ENCODE assay signal across 1 cellular context in the genomic region with DNA sequence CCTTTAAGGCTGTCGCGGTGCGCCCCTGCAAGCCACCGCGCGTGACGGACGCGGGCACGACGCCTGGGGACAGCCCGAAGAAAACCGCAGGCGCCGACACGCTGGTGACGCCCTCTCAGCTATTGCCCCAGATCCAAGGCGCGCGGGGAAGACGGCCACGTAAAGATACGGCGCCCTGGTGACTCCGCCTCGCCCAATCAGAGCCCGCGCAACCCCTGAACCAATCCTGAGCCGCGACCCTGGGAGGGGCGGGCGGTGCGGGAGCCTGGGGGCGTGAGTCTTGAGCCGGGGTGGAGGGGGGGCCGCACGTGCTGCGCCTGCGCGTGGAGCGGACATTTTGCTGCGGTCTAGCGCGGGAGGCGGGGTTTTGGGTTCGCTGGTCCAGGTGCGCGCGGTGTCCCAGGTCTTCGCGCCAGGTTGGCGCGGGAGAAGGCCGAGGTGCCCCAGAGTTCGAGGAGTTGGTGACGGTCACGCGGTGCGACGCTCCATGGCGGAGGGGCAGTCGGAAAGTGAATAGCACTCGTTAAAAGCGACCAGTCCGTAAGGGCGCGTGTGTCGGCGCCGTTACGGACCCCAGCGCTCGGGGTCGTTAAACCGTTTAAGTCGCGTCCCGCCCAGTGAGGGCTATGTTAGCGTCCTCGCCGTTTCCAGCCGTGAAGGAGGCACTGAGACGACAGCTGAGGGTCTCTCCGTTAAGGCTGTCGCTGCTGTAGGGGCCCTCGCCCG.
A peak's percentile ranks its signal among the peaks of the same experiment; 100 is the strongest.
TF ChIP-seq lines count a peak whose summit lies in the region.

No MANE protein-coding gene starts in this region.

TF ChIP-seq in HepG2, 621 proteins besides CTCF, POLR2A, EP300 and RAD21 (continued from another document and continues in another):
- TF ChIP-seq, protein P1, sequence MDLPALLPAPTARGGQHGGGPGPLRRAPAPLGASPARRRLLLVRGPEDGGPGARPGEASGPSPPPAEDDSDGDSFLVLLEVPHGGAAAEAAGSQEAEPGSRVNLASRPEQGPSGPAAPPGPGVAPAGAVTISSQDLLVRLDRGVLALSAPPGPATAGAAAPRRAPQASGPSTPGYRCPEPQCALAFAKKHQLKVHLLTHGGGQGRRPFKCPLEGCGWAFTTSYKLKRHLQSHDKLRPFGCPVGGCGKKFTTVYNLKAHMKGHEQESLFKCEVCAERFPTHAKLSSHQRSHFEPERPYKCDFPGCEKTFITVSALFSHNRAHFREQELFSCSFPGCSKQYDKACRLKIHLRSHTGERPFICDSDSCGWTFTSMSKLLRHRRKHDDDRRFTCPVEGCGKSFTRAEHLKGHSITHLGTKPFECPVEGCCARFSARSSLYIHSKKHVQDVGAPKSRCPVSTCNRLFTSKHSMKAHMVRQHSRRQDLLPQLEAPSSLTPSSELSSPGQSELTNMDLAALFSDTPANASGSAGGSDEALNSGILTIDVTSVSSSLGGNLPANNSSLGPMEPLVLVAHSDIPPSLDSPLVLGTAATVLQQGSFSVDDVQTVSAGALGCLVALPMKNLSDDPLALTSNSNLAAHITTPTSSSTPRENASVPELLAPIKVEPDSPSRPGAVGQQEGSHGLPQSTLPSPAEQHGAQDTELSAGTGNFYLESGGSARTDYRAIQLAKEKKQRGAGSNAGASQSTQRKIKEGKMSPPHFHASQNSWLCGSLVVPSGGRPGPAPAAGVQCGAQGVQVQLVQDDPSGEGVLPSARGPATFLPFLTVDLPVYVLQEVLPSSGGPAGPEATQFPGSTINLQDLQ (CRISPR knock-in tag; IDR thresholded peaks at IDR 0.05): 0 out of 2 replicates have a peak, but pooled peaks have one; percentile 43
- TF ChIP-seq HMG20B (CRISPR knock-in tag; conservative IDR thresholded peaks at IDR 0.05): no peak
- no peak for TF ChIP-seq ZNF383 (CRISPR knock-in tag; IDR thresholded peaks at IDR 0.05; ENCODE audit: borderline replicate concordance)
- TF ChIP-seq SAFB2 (CRISPR knock-in tag; IDR thresholded peaks at IDR 0.05; ENCODE audit: borderline replicate concordance, low read depth): no peak
- TF ChIP-seq SPEN (CRISPR knock-in tag; IDR thresholded peaks at IDR 0.05; ENCODE audit: low read depth): 0 out of 2 replicates have a peak, but pooled peaks have one; percentile 21
- TF ChIP-seq ZNF556 (CRISPR knock-in tag; IDR thresholded peaks at IDR 0.05; ENCODE audit: borderline replicate concordance): no peak
- peak; percentile 22; the same call in 1 of the 2 replicates for TF ChIP-seq RXRA (CRISPR knock-in tag; IDR thresholded peaks at IDR 0.05)
- TF ChIP-seq, protein P2, sequence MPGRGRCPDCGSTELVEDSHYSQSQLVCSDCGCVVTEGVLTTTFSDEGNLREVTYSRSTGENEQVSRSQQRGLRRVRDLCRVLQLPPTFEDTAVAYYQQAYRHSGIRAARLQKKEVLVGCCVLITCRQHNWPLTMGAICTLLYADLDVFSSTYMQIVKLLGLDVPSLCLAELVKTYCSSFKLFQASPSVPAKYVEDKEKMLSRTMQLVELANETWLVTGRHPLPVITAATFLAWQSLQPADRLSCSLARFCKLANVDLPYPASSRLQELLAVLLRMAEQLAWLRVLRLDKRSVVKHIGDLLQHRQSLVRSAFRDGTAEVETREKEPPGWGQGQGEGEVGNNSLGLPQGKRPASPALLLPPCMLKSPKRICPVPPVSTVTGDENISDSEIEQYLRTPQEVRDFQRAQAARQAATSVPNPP (CRISPR knock-in tag; IDR thresholded peaks at IDR 0.05): 0 out of 2 replicates have a peak, but pooled peaks have one; percentile 45
- TF ChIP-seq POLR2G (IDR thresholded peaks at IDR 0.05; ENCODE audit: low read depth, low read length): peak; percentile 52; the same call in 1 of the 2 replicates
- TF ChIP-seq ZNF891 (CRISPR knock-in tag; IDR thresholded peaks at IDR 0.05): no peak
- TF ChIP-seq, protein P3, sequence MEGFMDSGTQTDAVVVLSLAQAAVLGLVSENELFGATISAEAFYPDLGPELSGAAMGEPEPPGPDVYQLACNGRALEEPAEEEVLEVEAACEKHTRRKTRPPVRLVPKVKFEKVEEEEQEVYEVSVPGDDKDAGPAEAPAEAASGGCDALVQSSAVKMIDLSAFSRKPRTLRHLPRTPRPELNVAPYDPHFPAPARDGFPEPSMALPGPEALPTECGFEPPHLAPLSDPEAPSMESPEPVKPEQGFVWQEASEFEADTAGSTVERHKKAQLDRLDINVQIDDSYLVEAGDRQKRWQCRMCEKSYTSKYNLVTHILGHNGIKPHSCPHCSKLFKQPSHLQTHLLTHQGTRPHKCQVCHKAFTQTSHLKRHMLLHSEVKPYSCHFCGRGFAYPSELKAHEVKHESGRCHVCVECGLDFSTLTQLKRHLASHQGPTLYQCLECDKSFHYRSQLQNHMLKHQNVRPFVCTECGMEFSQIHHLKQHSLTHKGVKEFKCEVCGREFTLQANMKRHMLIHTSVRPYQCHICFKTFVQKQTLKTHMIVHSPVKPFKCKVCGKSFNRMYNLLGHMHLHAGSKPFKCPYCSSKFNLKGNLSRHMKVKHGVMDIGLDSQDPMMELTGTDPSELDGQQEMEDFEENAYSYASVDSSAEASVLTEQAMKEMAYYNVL (CRISPR knock-in tag; IDR thresholded peaks at IDR 0.05; ENCODE audit: borderline replicate concordance): 0 out of 2 replicates have a peak, but pooled peaks have one; percentile 33
- TF ChIP-seq TMF1 (CRISPR knock-in tag; IDR thresholded peaks at IDR 0.05; ENCODE audit: low read depth): 0 out of 2 replicates have a peak, but pooled peaks have one; percentile 35
- TF ChIP-seq AKAP8 (CRISPR knock-in tag; IDR thresholded peaks at IDR 0.05): no peak
- no peak for TF ChIP-seq SMAD3 (CRISPR knock-in tag; IDR thresholded peaks at IDR 0.05)
- no peak; the same call in 1 of the 2 replicates for TF ChIP-seq TAF1 (CRISPR knock-in tag; IDR thresholded peaks at IDR 0.05)
- no peak for TF ChIP-seq FOSL2 (CRISPR knock-in tag; IDR thresholded peaks at IDR 0.05)
- TF ChIP-seq ZNF749 (CRISPR knock-in tag; IDR thresholded peaks at IDR 0.05; ENCODE audit: borderline replicate concordance): no peak
- no peak for TF ChIP-seq SP1 (IDR thresholded peaks at IDR 0.05)
- TF ChIP-seq SP1 (CRISPR knock-in tag; IDR thresholded peaks at IDR 0.05): 0 out of 2 replicates have a peak, but pooled peaks have one; percentile 29
- TF ChIP-seq, protein P4, sequence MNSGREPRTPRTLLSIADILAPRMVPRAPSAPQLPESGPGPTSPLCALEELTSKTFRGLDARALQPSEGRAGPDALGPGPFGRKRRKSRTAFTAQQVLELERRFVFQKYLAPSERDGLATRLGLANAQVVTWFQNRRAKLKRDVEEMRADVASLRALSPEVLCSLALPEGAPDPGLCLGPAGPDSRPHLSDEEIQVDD (CRISPR knock-in tag; IDR thresholded peaks at IDR 0.05; ENCODE audit: borderline replicate concordance): 0 out of 2 replicates have a peak, but pooled peaks have one; percentile 50
- TF ChIP-seq YY1 (IDR thresholded peaks at IDR 0.05; ENCODE audit: insufficient read depth, insufficient replicate concordance, low read depth, low read length): peak; percentile 69
- no peak for TF ChIP-seq ZNF234 (CRISPR knock-in tag; conservative IDR thresholded peaks at IDR 0.05)
- TF ChIP-seq MTA1 (CRISPR knock-in tag; IDR thresholded peaks at IDR 0.05; ENCODE audit: borderline replicate concordance): 0 out of 2 replicates have a peak, but pooled peaks have one; percentile 19
- TF ChIP-seq, protein P5, sequence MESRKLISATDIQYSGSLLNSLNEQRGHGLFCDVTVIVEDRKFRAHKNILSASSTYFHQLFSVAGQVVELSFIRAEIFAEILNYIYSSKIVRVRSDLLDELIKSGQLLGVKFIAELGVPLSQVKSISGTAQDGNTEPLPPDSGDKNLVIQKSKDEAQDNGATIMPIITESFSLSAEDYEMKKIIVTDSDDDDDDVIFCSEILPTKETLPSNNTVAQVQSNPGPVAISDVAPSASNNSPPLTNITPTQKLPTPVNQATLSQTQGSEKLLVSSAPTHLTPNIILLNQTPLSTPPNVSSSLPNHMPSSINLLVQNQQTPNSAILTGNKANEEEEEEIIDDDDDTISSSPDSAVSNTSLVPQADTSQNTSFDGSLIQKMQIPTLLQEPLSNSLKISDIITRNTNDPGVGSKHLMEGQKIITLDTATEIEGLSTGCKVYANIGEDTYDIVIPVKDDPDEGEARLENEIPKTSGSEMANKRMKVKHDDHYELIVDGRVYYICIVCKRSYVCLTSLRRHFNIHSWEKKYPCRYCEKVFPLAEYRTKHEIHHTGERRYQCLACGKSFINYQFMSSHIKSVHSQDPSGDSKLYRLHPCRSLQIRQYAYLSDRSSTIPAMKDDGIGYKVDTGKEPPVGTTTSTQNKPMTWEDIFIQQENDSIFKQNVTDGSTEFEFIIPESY (CRISPR knock-in tag; IDR thresholded peaks at IDR 0.05): peak; percentile 79
- TF ChIP-seq SALL2 (CRISPR knock-in tag; IDR thresholded peaks at IDR 0.05): peak; percentile 45; the same call in 1 of the 2 replicates
- TF ChIP-seq, protein P6, sequence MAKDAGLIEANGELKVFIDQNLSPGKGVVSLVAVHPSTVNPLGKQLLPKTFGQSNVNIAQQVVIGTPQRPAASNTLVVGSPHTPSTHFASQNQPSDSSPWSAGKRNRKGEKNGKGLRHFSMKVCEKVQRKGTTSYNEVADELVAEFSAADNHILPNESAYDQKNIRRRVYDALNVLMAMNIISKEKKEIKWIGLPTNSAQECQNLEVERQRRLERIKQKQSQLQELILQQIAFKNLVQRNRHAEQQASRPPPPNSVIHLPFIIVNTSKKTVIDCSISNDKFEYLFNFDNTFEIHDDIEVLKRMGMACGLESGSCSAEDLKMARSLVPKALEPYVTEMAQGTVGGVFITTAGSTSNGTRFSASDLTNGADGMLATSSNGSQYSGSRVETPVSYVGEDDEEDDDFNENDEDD (CRISPR knock-in tag; IDR thresholded peaks at IDR 0.05; ENCODE audit: borderline replicate concordance): peak; percentile 57; the same call in 1 of the 2 replicates
- peak; percentile 29; the same call in 1 of the 2 replicates for TF ChIP-seq KDM2A (CRISPR knock-in tag; IDR thresholded peaks at IDR 0.05; ENCODE audit: borderline replicate concordance, low read depth)
- peak; percentile 51; the same call in 1 of the 2 replicates for TF ChIP-seq MYC (CRISPR knock-in tag; IDR thresholded peaks at IDR 0.05; ENCODE audit: borderline replicate concordance)
- peak; percentile 36; the same call in 1 of the 2 replicates for TF ChIP-seq BRD4 (CRISPR knock-in tag; IDR thresholded peaks at IDR 0.05)
- TF ChIP-seq CBFB (CRISPR knock-in tag; IDR thresholded peaks at IDR 0.05): 0 out of 2 replicates have a peak, but pooled peaks have one; percentile 38
- peak; percentile 64; the same call in 1 of the 2 replicates for TF ChIP-seq ZNF558 (CRISPR knock-in tag; IDR thresholded peaks at IDR 0.05; ENCODE audit: borderline replicate concordance)
- no peak for TF ChIP-seq SMARCC2 (IDR thresholded peaks at IDR 0.05)
- TF ChIP-seq MXI1 (IDR thresholded peaks at IDR 0.05; ENCODE audit: borderline replicate concordance, low read depth, low read length): 0 out of 3 replicates have a peak, but pooled peaks have one; percentile 5
- TF ChIP-seq ZNF619 (CRISPR knock-in tag; IDR thresholded peaks at IDR 0.05): 0 out of 2 replicates have a peak, but pooled peaks have one; percentile 25
- TF ChIP-seq, protein P7, sequence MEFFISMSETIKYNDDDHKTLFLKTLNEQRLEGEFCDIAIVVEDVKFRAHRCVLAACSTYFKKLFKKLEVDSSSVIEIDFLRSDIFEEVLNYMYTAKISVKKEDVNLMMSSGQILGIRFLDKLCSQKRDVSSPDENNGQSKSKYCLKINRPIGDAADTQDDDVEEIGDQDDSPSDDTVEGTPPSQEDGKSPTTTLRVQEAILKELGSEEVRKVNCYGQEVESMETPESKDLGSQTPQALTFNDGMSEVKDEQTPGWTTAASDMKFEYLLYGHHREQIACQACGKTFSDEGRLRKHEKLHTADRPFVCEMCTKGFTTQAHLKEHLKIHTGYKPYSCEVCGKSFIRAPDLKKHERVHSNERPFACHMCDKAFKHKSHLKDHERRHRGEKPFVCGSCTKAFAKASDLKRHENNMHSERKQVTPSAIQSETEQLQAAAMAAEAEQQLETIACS (CRISPR knock-in tag; IDR thresholded peaks at IDR 0.05): 0 out of 2 replicates have a peak, but pooled peaks have one; percentile 29
- TF ChIP-seq, protein P8, sequence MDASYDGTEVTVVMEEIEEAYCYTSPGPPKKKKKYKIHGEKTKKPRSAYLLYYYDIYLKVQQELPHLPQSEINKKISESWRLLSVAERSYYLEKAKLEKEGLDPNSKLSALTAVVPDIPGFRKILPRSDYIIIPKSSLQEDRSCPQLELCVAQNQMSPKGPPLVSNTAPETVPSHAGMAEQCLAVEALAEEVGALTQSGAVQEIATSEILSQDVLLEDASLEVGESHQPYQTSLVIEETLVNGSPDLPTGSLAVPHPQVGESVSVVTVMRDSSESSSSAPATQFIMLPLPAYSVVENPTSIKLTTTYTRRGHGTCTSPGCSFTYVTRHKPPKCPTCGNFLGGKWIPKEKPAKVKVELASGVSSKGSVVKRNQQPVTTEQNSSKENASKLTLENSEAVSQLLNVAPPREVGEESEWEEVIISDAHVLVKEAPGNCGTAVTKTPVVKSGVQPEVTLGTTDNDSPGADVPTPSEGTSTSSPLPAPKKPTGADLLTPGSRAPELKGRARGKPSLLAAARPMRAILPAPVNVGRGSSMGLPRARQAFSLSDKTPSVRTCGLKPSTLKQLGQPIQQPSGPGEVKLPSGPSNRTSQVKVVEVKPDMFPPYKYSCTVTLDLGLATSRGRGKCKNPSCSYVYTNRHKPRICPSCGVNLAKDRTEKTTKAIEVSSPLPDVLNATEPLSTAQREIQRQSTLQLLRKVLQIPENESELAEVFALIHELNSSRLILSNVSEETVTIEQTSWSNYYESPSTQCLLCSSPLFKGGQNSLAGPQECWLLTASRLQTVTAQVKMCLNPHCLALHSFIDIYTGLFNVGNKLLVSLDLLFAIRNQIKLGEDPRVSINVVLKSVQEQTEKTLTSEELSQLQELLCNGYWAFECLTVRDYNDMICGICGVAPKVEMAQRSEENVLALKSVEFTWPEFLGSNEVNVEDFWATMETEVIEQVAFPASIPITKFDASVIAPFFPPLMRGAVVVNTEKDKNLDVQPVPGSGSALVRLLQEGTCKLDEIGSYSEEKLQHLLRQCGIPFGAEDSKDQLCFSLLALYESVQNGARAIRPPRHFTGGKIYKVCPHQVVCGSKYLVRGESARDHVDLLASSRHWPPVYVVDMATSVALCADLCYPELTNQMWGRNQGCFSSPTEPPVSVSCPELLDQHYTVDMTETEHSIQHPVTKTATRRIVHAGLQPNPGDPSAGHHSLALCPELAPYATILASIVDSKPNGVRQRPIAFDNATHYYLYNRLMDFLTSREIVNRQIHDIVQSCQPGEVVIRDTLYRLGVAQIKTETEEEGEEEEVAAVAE (CRISPR knock-in tag; IDR thresholded peaks at IDR 0.05; ENCODE audit: borderline replicate concordance): peak; percentile 90; the same call in 1 of the 2 replicates
- peak; percentile 71 for TF ChIP-seq NFYC (CRISPR knock-in tag; IDR thresholded peaks at IDR 0.05)
- TF ChIP-seq NR2C2 (CRISPR knock-in tag; IDR thresholded peaks at IDR 0.05; ENCODE audit: borderline replicate concordance): no peak
